In genomic region chr12:68439368-68440045, GRCh38 we compare ENCODE assay signal across 21 cellular contexts.
DNase-seq lines count a peak whose midpoint lies in the region; ATAC-seq and TF ChIP-seq lines count a peak whose summit lies in the region.
"Had no signal": no experiment of that assay in that cellular context is flagged by ENCODE, and none has a peak within 500 bp of the region (broad histone marks: within the 10 kb centered on the region; RNA-seq: fewer than 3 reads in every experiment).

No MANE protein-coding gene starts in this region.

- no peak overlapping the region for H3K27ac ChIP-seq in GM23338 (ENCODE audit: low read depth)
- H3K27ac ChIP-seq in RWPE2 (ENCODE audit: poor library complexity, severe bottlenecking): peak overlapping the region; percentile 11
- H3K27ac ChIP-seq in ascending aorta: no peak overlapping the region
- H3K27ac ChIP-seq: cardiac muscle cell, dorsolateral prefrontal cortex, lower lobe of right lung had no signal

- H3K9me3 Mint-ChIP-seq in GM23338: peaks cover 26% of the 10 kb centered on the region
- H3K9me3 Mint-ChIP-seq in nephron progenitor cell: peaks cover 29% of the 10 kb centered on the region

- ATAC-seq in GM23338 (peak; percentile 31; the same call in 2 of the 3 replicates), RWPE2 (ENCODE audit: low read depth) (peak; percentile 33; the same call in 1 of the 3 replicates), esophagus mucosa (peak; percentile 58), GM21390 (IDR thresholded peaks at IDR 0.05; ENCODE audit: unreplicated experiment) (no peak)
- ATAC-seq: activated CD4-positive, CD25-positive, alpha-beta regulatory T cell treated with anti-CD3 and anti-CD28 coated beads, Interleukin-2, amount 50 U/mL, for 24 hours; activated naive CD8-positive, alpha-beta T cell treated with anti-CD3 and anti-CD28 coated beads, Interleukin-2, amount 50 U/mL, for 24 hours; lower lobe of right lung; stimulated activated naive CD8-positive, alpha-beta T cell treated with anti-CD3 and anti-CD28 coated beads, Interleukin-15, amount 100 ng/mL, for 72 hours had no signal

- H3K36me3 ChIP-seq in GM23338 (ENCODE audit: insufficient read depth) (peaks cover 10% of the 10 kb centered on the region), RWPE2 (ENCODE audit: low read depth) (no peaks in the 10 kb centered on the region), ascending aorta (no peaks in the 10 kb centered on the region)
- H3K36me3 ChIP-seq: cardiac muscle cell, lower lobe of right lung had no signal

- H3K4me3 Mint-ChIP-seq in GM23338 (no peak overlapping the region), nephron progenitor cell (no peak overlapping the region)
- H3K4me3 Mint-ChIP-seq: activated naive CD8-positive, alpha-beta T cell treated with anti-CD3 and anti-CD28 coated beads, Interleukin-2, amount 50 U/mL, for 24 hours; H9; stimulated activated naive CD8-positive, alpha-beta T cell treated with anti-CD3 and anti-CD28 coated beads, Interleukin-15, amount 100 ng/mL, for 72 hours had no signal

- H3K27me3 Mint-ChIP-seq in GM23338 (ENCODE audit: insufficient read depth, low read depth, poor library complexity) (no peaks in the 10 kb centered on the region), nephron progenitor cell (ENCODE audit: low read depth, poor library complexity) (no peaks in the 10 kb centered on the region)
- H3K27me3 Mint-ChIP-seq: activated naive CD8-positive, alpha-beta T cell treated with anti-CD3 and anti-CD28 coated beads, Interleukin-2, amount 50 U/mL, for 24 hours; stimulated activated naive CD8-positive, alpha-beta T cell treated with anti-CD3 and anti-CD28 coated beads, Interleukin-15, amount 100 ng/mL, for 72 hours had no signal

- no peak overlapping the region for H3K4me3 ChIP-seq in GM23338
- no peak overlapping the region for H3K4me3 ChIP-seq in RWPE2 (ENCODE audit: severe bottlenecking)
- H3K4me3 ChIP-seq in ascending aorta: no peak overlapping the region
- H3K4me3 ChIP-seq: cardiac muscle cell, dorsolateral prefrontal cortex, lower lobe of right lung had no signal

- no peaks in the 10 kb centered on the region for H4K20me1 ChIP-seq in GM23338 (replicated peaks; ENCODE audit: insufficient read depth)

- peak overlapping the region; percentile 49; the same call in 1 of the 2 replicates for H2AFZ ChIP-seq in GM23338

- H3K79me2 ChIP-seq in GM23338 (replicated peaks; ENCODE audit: insufficient read depth): no peaks in the 10 kb centered on the region

- peaks cover 15% of the 10 kb centered on the region for H3K4me1 ChIP-seq in GM23338 (ENCODE audit: insufficient read depth)
- no peaks in the 10 kb centered on the region for H3K4me1 ChIP-seq in RWPE2 (ENCODE audit: insufficient read depth, poor library complexity, severe bottlenecking)
- no peaks in the 10 kb centered on the region for H3K4me1 ChIP-seq in ascending aorta
- H3K4me1 ChIP-seq: lower lobe of right lung had no signal

- TF ChIP-seq CTCF in GM23338 (conservative IDR thresholded peaks at IDR 0.05; ENCODE audit: low read depth in 2 of 2): no peak
- TF ChIP-seq CTCF in RWPE2 (IDR thresholded peaks at IDR 0.05; ENCODE audit: poor library complexity, severe bottlenecking): no peak
- TF ChIP-seq CTCF in nephron progenitor cell (IDR thresholded peaks at IDR 0.05): no peak
- TF ChIP-seq CTCF in ascending aorta (IDR thresholded peaks at IDR 0.05): no peak

- no peaks in the 10 kb centered on the region for H3F3A ChIP-seq in GM23338 (replicated peaks; ENCODE audit: low read depth)

- H3K27me3 ChIP-seq in GM23338 (ENCODE audit: insufficient read depth): no peaks in the 10 kb centered on the region
- H3K27me3 ChIP-seq in RWPE2 (ENCODE audit: insufficient read depth, poor library complexity, severe bottlenecking): no peaks in the 10 kb centered on the region
- H3K27me3 ChIP-seq in ascending aorta: no peaks in the 10 kb centered on the region
- H3K27me3 ChIP-seq: cardiac muscle cell had no signal

- H3K4me2 ChIP-seq in GM23338: peak overlapping the region; percentile 4; the same call in 1 of the 2 replicates

- peaks cover 22% of the 10 kb centered on the region for H3K4me1 Mint-ChIP-seq in GM23338
- peaks cover 10% of the 10 kb centered on the region for H3K4me1 Mint-ChIP-seq in nephron progenitor cell

- H3K9me2 ChIP-seq in GM23338 (ENCODE audit: insufficient read depth): peaks cover 5% of the 10 kb centered on the region; the same call in 1 of the 2 replicates

- peaks cover 23% of the 10 kb centered on the region for H3K36me3 Mint-ChIP-seq in GM23338 (ENCODE audit: low read depth)
- H3K36me3 Mint-ChIP-seq in nephron progenitor cell (ENCODE audit: low read depth): peaks cover 9% of the 10 kb centered on the region

- intact Hi-C loops in ascending aorta (cut with DNase I): no loop called here

- H3K27ac Mint-ChIP-seq in GM23338 (no peak overlapping the region), nephron progenitor cell (peak overlapping the region; percentile 1)
- H3K27ac Mint-ChIP-seq: activated naive CD8-positive, alpha-beta T cell treated with anti-CD3 and anti-CD28 coated beads, Interleukin-2, amount 50 U/mL, for 24 hours; stimulated activated naive CD8-positive, alpha-beta T cell treated with anti-CD3 and anti-CD28 coated beads, Interleukin-15, amount 100 ng/mL, for 72 hours had no signal

- DNase-seq in GM23338 (ENCODE audit: low spot score) (no peak), RWPE2 (ENCODE audit: low spot score) (no peak), nephron progenitor cell (no peak), middle frontal gyrus (ENCODE audit: extremely low spot score, low spot score) (no peak), ecto neural progenitor cell (ENCODE audit: low spot score) (no peak), ascending aorta (ENCODE audit: low spot score in 2 of 2) (no peak)
- DNase-seq: activated CD8-positive, alpha-beta memory T cell treated with anti-CD3 and anti-CD28 coated beads for 24 hours; activated naive CD8-positive, alpha-beta T cell treated with anti-CD3 and anti-CD28 coated beads, Interleukin-2, amount 50 U/mL, for 24 hours; DMS79; dorsolateral prefrontal cortex; H9; head of caudate nucleus; KBM-7; lower lobe of right lung; NCI-H69; OCI-M1; stimulated activated naive CD8-positive, alpha-beta T cell treated with anti-CD3 and anti-CD28 coated beads, Interleukin-15, amount 100 ng/mL, for 72 hours had no signal

- no peaks in the 10 kb centered on the region for H3K9me3 ChIP-seq in RWPE2 (ENCODE audit: severe bottlenecking)
- no peaks in the 10 kb centered on the region for H3K9me3 ChIP-seq in ascending aorta

TF ChIP-seq in GM23338, 12 proteins besides CTCF, POLR2A, EP300 and RAD21 (continues in another document):
- no peak for TF ChIP-seq ZNF114 (CRISPR knock-in tag; IDR thresholded peaks at IDR 0.05)
- TF ChIP-seq EZH2 (IDR thresholded peaks at IDR 0.05; ENCODE audit: low read depth, unreplicated experiment): no peak
- TF ChIP-seq ZNF462 (CRISPR knock-in tag; IDR thresholded peaks at IDR 0.05): no peak
